ENCODE assay signal across 5 cellular contexts in the genomic region with DNA sequence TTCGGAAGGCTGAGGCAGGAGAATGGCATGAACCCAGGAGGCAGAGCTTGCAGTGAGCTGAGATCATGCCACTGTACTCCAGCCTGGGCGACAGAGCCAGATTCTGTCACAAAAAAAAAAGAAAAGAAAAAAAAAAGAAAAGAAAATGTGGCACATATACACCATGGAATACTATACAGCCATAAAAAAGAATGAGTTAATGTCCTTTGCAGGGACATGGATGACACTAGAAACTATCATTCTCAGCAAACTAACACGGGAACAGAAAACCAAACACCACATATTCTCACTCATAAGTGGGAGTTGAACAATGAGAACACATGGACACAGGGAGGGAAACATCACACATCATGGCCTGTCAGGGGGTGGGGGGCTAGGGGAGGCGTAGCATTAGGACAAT. TPM values are rescaled to one million over a fixed set of nuclear protein-coding genes. Genes with fewer than 3 reads are reported as not detected.
"Had no signal": no experiment of that assay in that cellular context is flagged by ENCODE, and none has a peak within 500 bp of the region (broad histone marks: within the 10 kb centered on the region; RNA-seq: fewer than 3 reads in every experiment).

No MANE protein-coding gene starts in this region.

RNA-seq across cellular contexts. Expression of a gene that starts 20.0 kb away (rescaled TPM):
- total RNA-seq: HT-29, HT1080, IMR-90 had no signal
- polyA plus RNA-seq: IMR-90 had no signal

RNA-seq across cellular contexts. Expression of a gene that starts 39.0 kb away (rescaled TPM):
- total RNA-seq: HT-29, HT1080, IMR-90 had no signal
- polyA plus RNA-seq: IgD-negative memory B cell had no signal

RNA-seq across cellular contexts. Expression of a gene that starts 43.2 kb away (rescaled TPM):
- total RNA-seq: HepG2, HT-29, HT1080, IMR-90 had no signal
- polyA plus RNA-seq: IgD-negative memory B cell, IMR-90 had no signal
